In genomic region chr15:65960586-65960985, GRCh38 we compare ENCODE assay signal across 24 cellular contexts.
DNase-seq lines count a peak whose midpoint lies in the region; FAIRE-seq and TF ChIP-seq lines count a peak whose summit lies in the region.
"Had no signal": no experiment of that assay in that cellular context is flagged by ENCODE, and none has a peak within 500 bp of the region (broad histone marks: within the 10 kb centered on the region; RNA-seq: fewer than 3 reads in every experiment).

No MANE protein-coding gene starts in this region.

- H2AK5ac ChIP-seq in H1 (ENCODE audit: low read depth, low read length): no peak overlapping the region; the same call in 1 of the 2 replicates

- FAIRE-seq in H1 (lab: Jason Lieb, UNC): no peak
- FAIRE-seq: GM12892 had no signal

- no peaks in the 10 kb centered on the region for H3K36me3 ChIP-seq in H1 (ENCODE audit: control insufficient read depth in 2 of 4, insufficient read depth in 4 of 4, low read length in 3 of 4)
- H3K36me3 ChIP-seq: BLaER1 treated with 17β-estradiol and CSF1 and Interleukin-3, amounts not matched to agents 10 nM and 100 nM; MG63 had no signal

- no peak overlapping the region for H2BK12ac ChIP-seq in H1 (ENCODE audit: low read depth, low read length)

- no peaks in the 10 kb centered on the region for H3K79me2 ChIP-seq in H1 (ENCODE audit: control insufficient read depth in 1 of 2, insufficient read depth in 2 of 2, low read length in 2 of 2)

- no peak overlapping the region for H3K4me3 ChIP-seq in H1 (ENCODE audit: extremely low read depth in 1 of 4, insufficient read depth in 2 of 4, low read depth in 3 of 4, low read length in 4 of 4)
- H3K4me3 ChIP-seq: BLaER1 treated with 17β-estradiol and CSF1 and Interleukin-3, amounts not matched to agents 10 nM and 100 nM; MG63 had no signal

- DNase-seq in NCI-H345 (lab: John Stamatoyannopoulos, UW) (peak; percentile 22), NCI-H345 treated with DMSO at 0.1 percent for 48 hours (lab: John Stamatoyannopoulos, UW; ENCODE audit: unreplicated experiment) (no peak), DMS53 (lab: John Stamatoyannopoulos, UW) (peak; percentile 63), NCI-H774 (lab: John Stamatoyannopoulos, UW) (peak; percentile 8), H1 (ENCODE audit: low read depth in 1 of 2, low spot score in 2 of 2) (no peak), activated T-cell treated with anti-CD3 and anti-CD28 coated beads for 4 hours (no peak), NCI-H226 (no peak)
- DNase-seq: AML-193; CD4-positive, alpha-beta T cell; COR-L47; DMS79 treated with DMSO at 0.1 percent for 48 hours; GF-D8; GOT3; HCEC 1CT; KBM-7; MG63; NCI-H1417 treated with DMSO at 0.1 percent for 48 hours; NCI-H1694 treated with DMSO at 0.1 percent for 48 hours; NCI-H2081; NK-92 treated with Interleukin-12 subunit alpha and Interleukin-12 subunit beta, amount 100 ng/mL, for 24 hours; T-cell had no signal

- TF ChIP-seq EP300 in H1 (IDR thresholded peaks at IDR 0.05; ENCODE audit: borderline replicate concordance in 1 of 2, low read depth in 2 of 2, low read length in 2 of 2): no peak

- H3K4me2 ChIP-seq in H1 (ENCODE audit: insufficient read depth in 1 of 2, low read depth in 2 of 2, low read length in 2 of 2): no peak overlapping the region
- H3K4me2 ChIP-seq: BLaER1 treated with 17β-estradiol and CSF1 and Interleukin-3, amounts not matched to agents 10 nM and 100 nM had no signal

- H3K9ac ChIP-seq in H1 (replicated peaks in 1 of 4; ENCODE audit: extremely low read depth in 1 of 4, low read depth in 3 of 4, low read length in 3 of 4): no peak overlapping the region
- H3K9ac ChIP-seq: BLaER1 treated with 17β-estradiol and CSF1 and Interleukin-3, amounts not matched to agents 10 nM and 100 nM had no signal

- peaks cover 0 to 4% (median 0%) of the 10 kb centered on the region in 4 experiments; a peak in 1 of 7 replicates for H3K27me3 ChIP-seq in H1 (replicated peaks in 1 of 4; ENCODE audit: control insufficient read depth in 3 of 4, extremely low read depth in 1 of 4, insufficient read depth in 3 of 4, low read length in 3 of 4)
- H3K27me3 ChIP-seq: BLaER1 treated with 17β-estradiol and CSF1 and Interleukin-3, amounts not matched to agents 10 nM and 100 nM had no signal

- no peak overlapping the region for H2BK15ac ChIP-seq in H1 (ENCODE audit: low read length)

- peaks cover 0 to 9% (median 0%) of the 10 kb centered on the region in 4 experiments; a peak in 1 of 7 replicates for H3K4me1 ChIP-seq in H1 (replicated peaks in 1 of 4; ENCODE audit: control insufficient read depth in 3 of 4, insufficient read depth in 4 of 4, low read length in 3 of 4)

- no peaks in the 10 kb centered on the region for H3K9me3 ChIP-seq in H1 (ENCODE audit: insufficient read depth in 2 of 2, low read depth in 1 of 2, low read length in 1 of 2)
- H3K9me3 ChIP-seq: BLaER1 treated with 17β-estradiol and CSF1 and Interleukin-3, amounts not matched to agents 10 nM and 100 nM; MG63 had no signal

- TF ChIP-seq POLR2A in H1 (IDR thresholded peaks at IDR 0.05; ENCODE audit: control extremely low read depth in 1 of 2, low read depth in 2 of 2, low read length in 2 of 2): no peak

- 77% methylated on average over 3 of the region's 3 CpGs; no CpG with 5 or more reads in 1 of the 2 experiments for WGBS in H1 (ENCODE audit: extremely low coverage in 1 of 2, insufficient coverage in 1 of 2, insufficient read length in 1 of 2, insufficient replicate concordance in 2 of 2, low coverage in 1 of 2, low lambda C conversion rate in 2 of 2, missing lambda C conversion rate in 1 of 2), 2 experiments

- no peak overlapping the region for H4K91ac ChIP-seq in H1 (replicated peaks; ENCODE audit: insufficient read length, low read length)

- H2BK5ac ChIP-seq in H1 (ENCODE audit: low read depth, low read length): no peak overlapping the region

- H3K23ac ChIP-seq in H1 (ENCODE audit: insufficient read length): no peak overlapping the region

- no peaks in the 10 kb centered on the region for H3K23me2 ChIP-seq in H1 (ENCODE audit: low read depth, low read length)

- CTCF ChIA-PET in H1 (lab: Charles Lee; ENCODE audit: partially characterized antibody): interaction anchor here (0.6 to 2.9 kb wide), 13 partner anchors 12 to 366 kb away, joined by 3 to 18 read pairs (median 3); no protein-coding TSS in a partner anchor

- no peaks in the 10 kb centered on the region for H3K79me1 ChIP-seq in H1 (ENCODE audit: low read depth, low read length)

- no peak overlapping the region for H3K18ac ChIP-seq in H1 (ENCODE audit: extremely low read depth, low read length)

- TF ChIP-seq RAD21 in H1 (IDR thresholded peaks at IDR 0.05 in 1 of 2, conservative IDR thresholded peaks at IDR 0.05 in 1 of 2; ENCODE audit: low read depth in 2 of 2, low read length in 2 of 2): no peak

- H3K27ac ChIP-seq in H1 (ENCODE audit: low read depth, low read length): no peak overlapping the region
- H3K27ac ChIP-seq: BLaER1 treated with 17β-estradiol and CSF1 and Interleukin-3, amounts not matched to agents 10 nM and 100 nM; RWPE1 had no signal

- POLR2A ChIA-PET in H1 (lab: Charles Lee; ENCODE audit: partially characterized antibody): interaction anchor here (0.7 to 1.5 kb wide), 2 partner anchors 9 to 25 kb away, joined by 3 to 4 read pairs; no protein-coding TSS in a partner anchor

- TF ChIP-seq CTCF in H1 (IDR thresholded peaks at IDR 0.05; ENCODE audit: control extremely low read depth in 1 of 3, insufficient read depth in 1 of 3, low read depth in 1 of 3, low read length in 3 of 3): no peak

- H3K56ac ChIP-seq in H1 (replicated peaks; ENCODE audit: insufficient read length, low read depth, low read length): no peak overlapping the region

- H2AFZ ChIP-seq in H1 (ENCODE audit: low read length): no peak overlapping the region

- no peak overlapping the region for H3K4ac ChIP-seq in H1 (replicated peaks; ENCODE audit: insufficient read length, low read depth, low read length)

- no peak overlapping the region for H2BK120ac ChIP-seq in H1 (replicated peaks; ENCODE audit: low read depth, low read length)

- H4K20me1 ChIP-seq in H1 (replicated peaks in 1 of 2; ENCODE audit: control insufficient read depth in 1 of 2, insufficient read depth in 2 of 2, low read length in 2 of 2): no peaks in the 10 kb centered on the region
- H4K20me1 ChIP-seq: BLaER1 treated with 17β-estradiol and CSF1 and Interleukin-3, amounts not matched to agents 10 nM and 100 nM had no signal

- H4K8ac ChIP-seq in H1 (ENCODE audit: extremely low read depth, insufficient read depth, low read length): no peak overlapping the region

- H2BK20ac ChIP-seq in H1 (ENCODE audit: low read length): no peak overlapping the region

- H3K14ac ChIP-seq in H1 (ENCODE audit: insufficient read length): no peak overlapping the region

- no peak overlapping the region for H4K5ac ChIP-seq in H1 (ENCODE audit: insufficient read length, low read depth, low read length)

TF ChIP-seq in H1, 55 proteins besides CTCF, POLR2A, EP300 and RAD21:
- TF ChIP-seq TEAD4 (IDR thresholded peaks at IDR 0.05; ENCODE audit: low read depth, low read length): no peak
- TF ChIP-seq EZH2 (IDR thresholded peaks at IDR 0.05; ENCODE audit: low read depth, low read length, severe bottlenecking): no peak
- TF ChIP-seq FOSL1 (IDR thresholded peaks at IDR 0.05; ENCODE audit: insufficient read depth, low read depth, low read length): no peak
- TF ChIP-seq GTF2F1 (IDR thresholded peaks at IDR 0.05; ENCODE audit: borderline replicate concordance, low read depth, low read length): no peak
- TF ChIP-seq MAFK (IDR thresholded peaks at IDR 0.05; ENCODE audit: low read depth, low read length): peak; percentile 19; the same call in 1 of the 2 replicates

Comparison
In these comparisons a context has a peak if more than half of its experiments do, and no peak if none do; other contexts are left out.
1. DNase-seq: peak in NCI-H345 (single experiment), DMS53 (single experiment) and NCI-H774 (single experiment); none in NCI-H345 treated with DMSO at 0.1 percent for 48 hours (single experiment), H1 (0 of 2), activated T-cell treated with anti-CD3 and anti-CD28 coated beads for 4 hours (single experiment) and NCI-H226 (single experiment).